26 cellular contexts compared by ENCODE assay signal in the genomic region with DNA sequence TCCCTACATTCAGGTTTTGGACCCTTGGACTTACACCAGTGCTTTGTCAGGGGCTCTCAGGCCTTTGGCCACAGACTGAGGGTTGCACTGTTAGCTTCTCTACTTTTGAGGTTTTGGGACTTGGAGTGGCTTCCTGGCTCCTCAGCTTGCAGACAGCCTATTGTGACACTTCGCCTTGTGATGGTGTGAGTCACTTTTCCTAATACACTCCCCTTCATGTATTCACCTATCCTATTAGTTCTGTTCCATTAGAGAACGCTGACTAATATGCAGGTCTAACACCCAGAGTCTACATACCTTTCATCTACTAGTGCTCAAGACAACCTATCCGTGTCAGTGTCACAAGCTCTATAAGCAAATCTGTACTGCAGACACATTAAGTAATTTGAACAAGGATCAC.
DNase-seq lines count a peak whose midpoint lies in the region; ATAC-seq and TF ChIP-seq lines count a peak whose summit lies in the region.
"Had no signal": no experiment of that assay in that cellular context is flagged by ENCODE, and none has a peak within 500 bp of the region (broad histone marks: within the 10 kb centered on the region; RNA-seq: fewer than 3 reads in every experiment).

No MANE protein-coding gene starts in this region.

- peak overlapping the region; percentile 89 for H3K27ac Mint-ChIP-seq in WTC11
- H3K27ac Mint-ChIP-seq: activated CD8-positive, alpha-beta T cell treated with anti-CD3 and anti-CD28 coated beads for 36 hours; activated naive CD4-positive, alpha-beta T cell treated with anti-CD3 and anti-CD28 coated beads, Interleukin-2, amount 50 U/mL, for 72 hours; B cell; nephron; T-helper 17 cell had no signal

- no peaks in the 10 kb centered on the region for H3K27me3 Mint-ChIP-seq in WTC11 (ENCODE audit: low read depth)
- H3K27me3 Mint-ChIP-seq: activated CD8-positive, alpha-beta T cell treated with anti-CD3 and anti-CD28 coated beads for 36 hours; B cell; T-helper 17 cell had no signal

- peak overlapping the region; percentile 64 for H3K27ac ChIP-seq in suprapubic skin
- H3K27ac ChIP-seq: coronary artery, esophagus muscularis mucosa, heart left ventricle, psoas muscle, thoracic aorta had no signal

- no peaks in the 10 kb centered on the region for H3K9me3 ChIP-seq in suprapubic skin
- H3K9me3 ChIP-seq: Caco-2, esophagus muscularis mucosa, heart left ventricle, psoas muscle, thoracic aorta had no signal

- H3K4me1 Mint-ChIP-seq in WTC11, result peaks cover 44% of the 10 kb centered on the region
- H3K4me1 Mint-ChIP-seq: B cell, nephron, T-helper 17 cell had no signal

- H3K4me3 ChIP-seq in suprapubic skin, result no peak overlapping the region
- H3K4me3 ChIP-seq: coronary artery, esophagus muscularis mucosa, heart left ventricle, psoas muscle, thoracic aorta had no signal

- intact Hi-C loops in Right ventricle myocardium inferior (cut with DNase I), result no loop called here

- DNase-seq in HT-29 (ENCODE audit: low spot score) (peak; percentile 77), WTC11 (ENCODE audit: low spot score) (no peak), glomerular visceral epithelial cell (ENCODE audit: extremely low spot score) (peak; percentile 30), suprapubic skin (ENCODE audit: low spot score in 2 of 2) (no peak), HEK293T (ENCODE audit: extremely low spot score) (no peak), Right ventricle myocardium inferior (ENCODE audit: missing footprints) (no peak), NK-92 (lab: John Stamatoyannopoulos, UW; ENCODE audit: unreplicated experiment) (no peak)
- DNase-seq in stimulated activated naive CD4-positive, alpha-beta T cell treated with Interleukin-2 at 50 U/mL for 16 hours (lab: John Stamatoyannopoulos, UW), result no peak
- DNase-seq: activated CD8-positive, alpha-beta T cell treated with anti-CD3 and anti-CD28 coated beads for 36 hours; activated T-cell treated with anti-CD3 and anti-CD28 coated beads, Interleukin-2, amount 50 U/mL, for 4 hours; Caco-2; GDM1; heart left ventricle; kidney; NCI-H1694; NCI-H510A; psoas muscle; SIG-M5; stimulated activated CD4-positive, alpha-beta T cell treated with anti-CD3 and anti-CD28 coated beads, Interleukin-12 subunit alpha, Interleukin-12 subunit beta, amount 100 ng/mL, for 4 hours; T-helper 17 cell had no signal

- CTCF ChIA-PET in WTC11 (lab: Charles Lee) (no interaction called here), HEK293T (lab: Yijun Ruan, JAX) (no interaction called here)

- peaks cover 38% of the 10 kb centered on the region for H3K9me3 Mint-ChIP-seq in WTC11
- H3K9me3 Mint-ChIP-seq: activated T-cell treated with anti-CD3 and anti-CD28 coated beads, Interleukin-2, amount 50 U/mL, for 4 hours; nephron had no signal

- H3K4me1 ChIP-seq in suprapubic skin, result peaks cover 5% of the 10 kb centered on the region
- H3K4me1 ChIP-seq: Caco-2, esophagus muscularis mucosa, heart left ventricle, psoas muscle had no signal

- H3K27me3 ChIP-seq in suprapubic skin, result no peaks in the 10 kb centered on the region
- H3K27me3 ChIP-seq: esophagus muscularis mucosa, heart left ventricle had no signal

- POLR2A ChIA-PET in WTC11 (lab: Charles Lee) (no interaction called here), HEK293T (lab: Yijun Ruan, JAX) (no interaction called here)

- H3K4me3 Mint-ChIP-seq in WTC11, result no peak overlapping the region; the same call in 1 of the 2 replicates
- H3K4me3 Mint-ChIP-seq: activated CD8-positive, alpha-beta T cell treated with anti-CD3 and anti-CD28 coated beads for 36 hours; activated T-cell treated with anti-CD3 and anti-CD28 coated beads, Interleukin-2, amount 50 U/mL, for 4 hours; B cell; nephron; T-helper 17 cell had no signal

- no peak for TF ChIP-seq POLR2A in suprapubic skin (IDR thresholded peaks at IDR 0.05)

- H3K36me3 ChIP-seq in suprapubic skin, result no peaks in the 10 kb centered on the region
- H3K36me3 ChIP-seq: esophagus muscularis mucosa, heart left ventricle, thoracic aorta had no signal

- 61% methylated on average over 3 of the region's 3 CpGs for WGBS in suprapubic skin

- TF ChIP-seq EP300 in suprapubic skin (IDR thresholded peaks at IDR 0.05), result no peak

- TF ChIP-seq CTCF in WTC11 (IDR thresholded peaks at IDR 0.05) (no peak), suprapubic skin (IDR thresholded peaks at IDR 0.05) (no peak)

- peaks cover 36% of the 10 kb centered on the region for H3K36me3 Mint-ChIP-seq in WTC11
- H3K36me3 Mint-ChIP-seq: activated naive CD4-positive, alpha-beta T cell treated with anti-CD3 and anti-CD28 coated beads, Interleukin-2, amount 50 U/mL, for 72 hours had no signal

- peak; percentile 34; the same call in 1 of the 2 replicates for ATAC-seq in WTC11
- ATAC-seq in Right ventricle myocardium inferior, result no peak
- ATAC-seq: activated CD8-positive, alpha-beta T cell treated with anti-CD3 and anti-CD28 coated beads for 36 hours; activated naive CD4-positive, alpha-beta T cell treated with anti-CD3 and anti-CD28 coated beads, Interleukin-2, amount 50 U/mL, for 72 hours; activated T-cell treated with anti-CD3 and anti-CD28 coated beads, Interleukin-2, amount 50 U/mL, for 4 hours; heart left ventricle; psoas muscle; T-helper 17 cell had no signal

TF ChIP-seq in WTC11, 78 proteins besides CTCF, POLR2A, EP300 and RAD21:
- no peak for TF ChIP-seq NR3C1 (CRISPR knock-in tag; conservative IDR thresholded peaks at IDR 0.05; ENCODE audit: low read depth)
- TF ChIP-seq, protein P1, sequence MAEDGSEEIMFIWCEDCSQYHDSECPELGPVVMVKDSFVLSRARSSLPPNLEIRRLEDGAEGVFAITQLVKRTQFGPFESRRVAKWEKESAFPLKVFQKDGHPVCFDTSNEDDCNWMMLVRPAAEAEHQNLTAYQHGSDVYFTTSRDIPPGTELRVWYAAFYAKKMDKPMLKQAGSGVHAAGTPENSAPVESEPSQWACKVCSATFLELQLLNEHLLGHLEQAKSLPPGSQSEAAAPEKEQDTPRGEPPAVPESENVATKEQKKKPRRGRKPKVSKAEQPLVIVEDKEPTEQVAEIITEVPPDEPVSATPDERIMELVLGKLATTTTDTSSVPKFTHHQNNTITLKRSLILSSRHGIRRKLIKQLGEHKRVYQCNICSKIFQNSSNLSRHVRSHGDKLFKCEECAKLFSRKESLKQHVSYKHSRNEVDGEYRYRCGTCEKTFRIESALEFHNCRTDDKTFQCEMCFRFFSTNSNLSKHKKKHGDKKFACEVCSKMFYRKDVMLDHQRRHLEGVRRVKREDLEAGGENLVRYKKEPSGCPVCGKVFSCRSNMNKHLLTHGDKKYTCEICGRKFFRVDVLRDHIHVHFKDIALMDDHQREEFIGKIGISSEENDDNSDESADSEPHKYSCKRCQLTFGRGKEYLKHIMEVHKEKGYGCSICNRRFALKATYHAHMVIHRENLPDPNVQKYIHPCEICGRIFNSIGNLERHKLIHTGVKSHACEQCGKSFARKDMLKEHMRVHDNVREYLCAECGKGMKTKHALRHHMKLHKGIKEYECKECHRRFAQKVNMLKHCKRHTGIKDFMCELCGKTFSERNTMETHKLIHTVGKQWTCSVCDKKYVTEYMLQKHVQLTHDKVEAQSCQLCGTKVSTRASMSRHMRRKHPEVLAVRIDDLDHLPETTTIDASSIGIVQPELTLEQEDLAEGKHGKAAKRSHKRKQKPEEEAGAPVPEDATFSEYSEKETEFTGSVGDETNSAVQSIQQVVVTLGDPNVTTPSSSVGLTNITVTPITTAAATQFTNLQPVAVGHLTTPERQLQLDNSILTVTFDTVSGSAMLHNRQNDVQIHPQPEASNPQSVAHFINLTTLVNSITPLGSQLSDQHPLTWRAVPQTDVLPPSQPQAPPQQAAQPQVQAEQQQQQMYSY (CRISPR knock-in tag; IDR thresholded peaks at IDR 0.05), result peak; percentile 48

TF ChIP-seq in HEK293T, 16 proteins besides CTCF, POLR2A, EP300 and RAD21:
- TF ChIP-seq FOXM1 (IDR thresholded peaks at IDR 0.05; ENCODE audit: borderline replicate concordance) (no peak), LEF1 (IDR thresholded peaks at IDR 0.05; ENCODE audit: borderline replicate concordance) (no peak), ARNT (IDR thresholded peaks at IDR 0.05) (no peak), ZNF384 (IDR thresholded peaks at IDR 0.05) (no peak), TARDBP (IDR thresholded peaks at IDR 0.05) (no peak), BHLHE40 (IDR thresholded peaks at IDR 0.05; ENCODE audit: borderline replicate concordance) (no peak)
- TF ChIP-seq, protein P2, sequence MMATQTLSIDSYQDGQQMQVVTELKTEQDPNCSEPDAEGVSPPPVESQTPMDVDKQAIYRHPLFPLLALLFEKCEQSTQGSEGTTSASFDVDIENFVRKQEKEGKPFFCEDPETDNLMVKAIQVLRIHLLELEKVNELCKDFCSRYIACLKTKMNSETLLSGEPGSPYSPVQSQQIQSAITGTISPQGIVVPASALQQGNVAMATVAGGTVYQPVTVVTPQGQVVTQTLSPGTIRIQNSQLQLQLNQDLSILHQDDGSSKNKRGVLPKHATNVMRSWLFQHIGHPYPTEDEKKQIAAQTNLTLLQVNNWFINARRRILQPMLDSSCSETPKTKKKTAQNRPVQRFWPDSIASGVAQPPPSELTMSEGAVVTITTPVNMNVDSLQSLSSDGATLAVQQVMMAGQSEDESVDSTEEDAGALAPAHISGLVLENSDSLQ (IDR thresholded peaks at IDR 0.05), result no peak

Comparison
In these comparisons a context has a peak if more than half of its experiments do, and no peak if none do; other contexts are left out.
1. DNase-seq: peak in HT-29 (single experiment) and glomerular visceral epithelial cell (single experiment); none in WTC11 (single experiment), suprapubic skin (0 of 2), stimulated activated naive CD4-positive, alpha-beta T cell treated with Interleukin-2 at 50 U/mL for 16 hours (single experiment), HEK293T (single experiment), Right ventricle myocardium inferior (single experiment) and NK-92 (single experiment).